16 cellular contexts compared by ENCODE assay signal in the genomic region with DNA sequence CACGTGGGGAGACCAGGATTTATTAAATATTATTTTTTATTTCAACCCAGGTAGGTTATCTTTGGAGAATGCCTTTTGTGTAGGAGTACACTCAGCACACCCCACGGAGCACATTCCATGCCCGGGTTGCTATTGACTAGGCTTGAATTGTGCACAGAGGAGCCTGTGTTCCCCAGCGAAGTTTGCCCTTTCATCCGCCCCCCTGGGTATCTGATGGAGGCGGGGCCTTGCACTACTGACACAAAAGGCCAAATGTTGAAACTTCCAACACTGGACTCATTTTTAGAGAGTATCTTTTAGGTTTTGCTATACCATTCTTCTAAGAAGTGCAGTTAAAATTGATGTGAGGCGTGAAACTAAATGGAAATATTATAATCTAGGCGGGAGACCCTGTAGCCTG. TPM values are rescaled to one million over a fixed set of nuclear protein-coding genes. Genes with fewer than 3 reads are reported as not detected.
A peak's percentile ranks its signal among the peaks of the same experiment; 100 is the strongest.
DNase-seq lines count a peak whose midpoint lies in the region; ATAC-seq and TF ChIP-seq lines count a peak whose summit lies in the region.
"Had no signal": no experiment of that assay in that cellular context is flagged by ENCODE, and none has a peak within 500 bp of the region (broad histone marks: within the 10 kb centered on the region; RNA-seq: fewer than 3 reads in every experiment).

No MANE protein-coding gene starts in this region.

- H3K4me3 ChIP-seq in subcutaneous abdominal adipose tissue (ENCODE audit: low read depth in 1 of 5, low read length in 5 of 5) (no peak overlapping the region), transverse colon (no peak overlapping the region)

- H3K27ac ChIP-seq in subcutaneous abdominal adipose tissue (ENCODE audit: low read depth, low read length) (peak overlapping the region; percentile 59), transverse colon (peak overlapping the region in 2 of 4 donors; percentile 12 to 25)

- TF ChIP-seq POLR2A in transverse colon (IDR thresholded peaks at IDR 0.05) = no peak

- intact Hi-C loops in head of caudate nucleus (cut with DNase I) (no loop called here), transverse colon (cut with DNase I; ENCODE audit: low total_unique reads) (no loop called here)

- H3K36me3 ChIP-seq in subcutaneous abdominal adipose tissue (ENCODE audit: control insufficient read depth in 5 of 5, insufficient read depth in 5 of 5, low read length in 5 of 5) (no peaks in the 10 kb centered on the region), transverse colon (no peaks in the 10 kb centered on the region)

- no peak for TF ChIP-seq CTCF in transverse colon (IDR thresholded peaks at IDR 0.05)

- no peaks in the 10 kb centered on the region for H3K9me3 ChIP-seq in subcutaneous abdominal adipose tissue (ENCODE audit: control insufficient read depth in 5 of 5, low read length in 5 of 5)
- no peaks in the 10 kb centered on the region for H3K9me3 ChIP-seq in transverse colon

- DNase-seq in SW480 (ENCODE audit: low spot score) (peak; percentile 29), head of caudate nucleus (peak; percentile 61 to 92 (median 81)), midbrain (lab: John Stamatoyannopoulos, UW) (peak; percentile 86), transverse colon (no peak)
- DNase-seq: activated CD4-positive, alpha-beta T cell treated with anti-CD3 and anti-CD28 coated beads for 1 hour; activated naive CD8-positive, alpha-beta T cell treated with anti-CD3 and anti-CD28 coated beads for 36 hours; central memory CD4-positive, alpha-beta T cell; DMS79 treated with DMSO at 0.1 percent for 48 hours; NCI-H1092; RPMI8226; stimulated activated naive B cell treated with anti-CD40 and anti-IgM and Interleukin-4, amounts not matched to agents 10 μg/mL and 1 μg/mL and 100 μg/mL, for 72 hours; T-helper 2 cell had no signal

- ATAC-seq in GM18502 (IDR thresholded peaks at IDR 0.05; ENCODE audit: poor library complexity, unreplicated experiment) = no peak
- ATAC-seq in HG02588 (IDR thresholded peaks at IDR 0.05; ENCODE audit: unreplicated experiment) = no peak
- ATAC-seq in GM21515 (IDR thresholded peaks at IDR 0.05; ENCODE audit: unreplicated experiment) = no peak
- ATAC-seq: stimulated activated naive B cell treated with anti-CD40 and anti-IgM and Interleukin-4, amounts not matched to agents 10 μg/mL and 1 μg/mL and 100 μg/mL, for 72 hours had no signal

- in situ Hi-C loops in transverse colon (cut with MboI; ENCODE audit: low pct_ligation_motif_present in 1 of 4, low pct_unique_long_range_greater_than_20kb in 1 of 4, low sequenced_read_pairs in 3 of 4) = no loop called here

- H3K4me1 ChIP-seq in subcutaneous abdominal adipose tissue (ENCODE audit: control insufficient read depth in 5 of 5, insufficient read depth in 5 of 5, low read length in 5 of 5) (peaks cover 4 to 37% (median 21%) of the 10 kb centered on the region in 5 donors), transverse colon (peaks cover 5 to 21% (median 7%) of the 10 kb centered on the region in 4 donors)

- 73 to 78% methylated on average over 8 of the region's 8 CpGs for WGBS in transverse colon (ENCODE audit: low coverage in 1 of 2), 2 donors

- TF ChIP-seq EP300 in transverse colon (IDR thresholded peaks at IDR 0.05; ENCODE audit: low read depth) = no peak

- H3K27me3 ChIP-seq in subcutaneous abdominal adipose tissue (ENCODE audit: control insufficient read depth in 5 of 5, insufficient read depth in 4 of 5, low read length in 5 of 5) (no peaks in the 10 kb centered on the region), transverse colon (no peaks in the 10 kb centered on the region)

- peak overlapping the region in 1 of 5 donors; percentile 51 for H3K9ac ChIP-seq in subcutaneous abdominal adipose tissue (ENCODE audit: low read length in 5 of 5)

RNA-seq across cellular contexts. Expression of gene PPP4R2, which starts 39.3 kb away (rescaled TPM):
- 10 to 100 TPM; 14.5 to 55.6 (median 36.9) TPM for total RNA-seq in transverse colon
